In the genomic region with DNA sequence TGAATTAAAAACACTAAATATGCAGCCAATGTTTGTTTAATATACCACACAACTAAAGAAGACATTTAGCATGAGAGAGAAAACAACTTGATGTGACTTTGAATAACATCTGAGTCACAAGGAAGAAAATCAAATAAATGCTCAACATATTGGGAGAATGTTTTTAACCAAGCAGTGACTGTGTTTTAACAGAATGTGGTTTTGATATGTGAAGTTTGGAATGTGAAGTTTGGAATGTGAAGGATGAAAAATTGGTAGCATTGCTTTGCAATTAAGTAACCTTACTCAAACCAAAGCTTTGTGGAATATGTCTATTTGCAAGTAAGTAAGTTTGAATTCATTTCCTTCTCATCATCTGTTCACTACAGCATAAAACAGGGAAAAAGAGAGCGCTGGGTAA, we compare ENCODE assay signal across 13 cellular contexts.
DNase-seq lines count a peak whose midpoint lies in the region; ATAC-seq, FAIRE-seq and TF ChIP-seq lines count a peak whose summit lies in the region.
"Had no signal": no experiment of that assay in that cellular context is flagged by ENCODE, and none has a peak within 500 bp of the region (broad histone marks: within the 10 kb centered on the region; RNA-seq: fewer than 3 reads in every experiment).

No MANE protein-coding gene starts in this region.

- H3K27me3 ChIP-seq in foreskin keratinocyte: no peaks in the 10 kb centered on the region
- H3K27me3 ChIP-seq: tibial artery had no signal

- no peak for TF ChIP-seq CTCF in foreskin keratinocyte (conservative IDR thresholded peaks at IDR 0.05)

- no peak overlapping the region for H3K27ac ChIP-seq in foreskin keratinocyte
- H3K27ac ChIP-seq: tibial artery had no signal

- ATAC-seq in foreskin keratinocyte: peak; percentile 29
- ATAC-seq in HG03159 (IDR thresholded peaks at IDR 0.05; ENCODE audit: unreplicated experiment): no peak
- ATAC-seq in HG03108 (IDR thresholded peaks at IDR 0.05; ENCODE audit: unreplicated experiment): no peak
- no peak for ATAC-seq in HG02798 (IDR thresholded peaks at IDR 0.05; ENCODE audit: poor library complexity, unreplicated experiment)
- ATAC-seq: activated CD8-positive, alpha-beta memory T cell treated with anti-CD3 and anti-CD28 coated beads, Interleukin-2, amount 10 ng/mL, durations not matched to agents 7 days and 5 days had no signal

- no peak for TF ChIP-seq POLR2A in H54 (IDR thresholded peaks at IDR 0.05; ENCODE audit: low read depth, low read length)

- DNase-seq in H54 (ENCODE audit: insufficient read length, low spot score): peak; percentile 26
- peak; percentile 97 for DNase-seq in amniotic epithelial cell (ENCODE audit: low read depth)
- peak; percentile 22 to 76 for DNase-seq in foreskin keratinocyte
- DNase-seq in urothelium cell line (ENCODE audit: low spot score): peak; percentile 29
- DNase-seq: activated CD8-positive, alpha-beta memory T cell treated with anti-CD3 and anti-CD28 coated beads, Interleukin-2, amount 10 ng/mL, durations not matched to agents 7 days and 5 days; activated naive CD8-positive, alpha-beta T cell treated with anti-CD3 and anti-CD28 coated beads, Interleukin-2, amount 10 ng/mL, durations not matched to agents 7 days and 5 days; DMS 273 treated with DMSO at 0.1 percent for 48 hours; effector memory CD4-positive, alpha-beta T cell; NCI-H1105 treated with DMSO at 0.1 percent for 48 hours; tibial artery had no signal

- FAIRE-seq in H54 (lab: Jason Lieb, UNC) (peak; percentile 99), urothelium cell line (lab: Jason Lieb, UNC) (no peak)

- H3K4me1 ChIP-seq in foreskin keratinocyte: peaks cover 10% of the 10 kb centered on the region
- H3K4me1 ChIP-seq: tibial artery had no signal

Comparison
In these comparisons a context has a peak if more than half of its experiments do, and no peak if none do; other contexts are left out.
1. DNase-seq: peak in every context shown above with its lines; median percentile 97 in amniotic epithelial cell; 49 in foreskin keratinocyte; 29 in urothelium cell line; 26 in H54.